ENCODE assay signal across 9 cellular contexts in the genomic region with DNA sequence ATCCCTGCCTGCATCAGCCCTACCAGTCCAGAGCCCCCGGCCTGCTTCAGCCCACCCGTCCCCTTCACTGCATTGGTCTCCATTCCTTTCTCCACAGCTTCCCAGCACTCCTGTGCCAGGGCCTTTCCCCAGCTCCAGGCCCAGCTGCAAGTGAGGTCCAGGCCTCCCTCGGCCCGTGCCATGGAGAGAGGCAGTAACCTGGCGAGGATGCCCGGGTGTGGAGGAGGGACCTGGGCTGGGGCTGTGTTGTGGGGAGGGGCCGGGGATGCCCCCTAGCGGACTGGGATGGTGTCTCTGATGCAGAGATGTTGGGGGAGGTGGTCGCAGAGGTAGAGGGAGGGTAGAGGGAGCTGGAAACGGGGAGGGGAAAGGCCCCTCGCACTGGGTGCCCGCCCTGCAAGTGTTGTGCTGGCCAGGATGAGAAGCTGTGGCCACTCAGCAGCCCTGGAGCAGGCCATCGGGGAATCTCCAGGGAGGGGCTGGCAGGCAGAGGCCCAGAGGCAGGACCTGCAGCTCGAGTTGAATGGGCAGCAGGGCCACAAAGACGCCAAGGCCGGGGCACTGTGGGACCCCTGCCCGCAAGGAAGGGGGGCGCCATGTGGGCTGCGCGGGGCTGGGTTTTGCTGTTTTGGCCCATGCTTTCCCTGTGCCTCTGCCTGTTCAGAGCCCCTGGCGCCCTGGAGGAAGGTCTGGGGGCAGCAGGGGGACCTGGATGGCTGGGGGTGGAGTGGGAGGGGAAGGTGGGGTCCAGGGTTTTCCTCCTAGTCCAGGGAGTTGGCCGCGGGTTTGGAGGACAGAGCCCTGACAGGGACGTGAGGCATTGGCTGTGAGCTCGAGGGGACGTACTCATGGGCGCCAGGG. TPM values are rescaled to one million over a fixed set of nuclear protein-coding genes. Genes with fewer than 3 reads are reported as not detected.
DNase-seq lines count a peak whose midpoint lies in the region; ATAC-seq and TF ChIP-seq lines count a peak whose summit lies in the region.
"Had no signal": no experiment of that assay in that cellular context is flagged by ENCODE, and none has a peak within 500 bp of the region (broad histone marks: within the 10 kb centered on the region; RNA-seq: fewer than 3 reads in every experiment).

No MANE protein-coding gene starts in this region.

- no peak for ATAC-seq in GM18505 (IDR thresholded peaks at IDR 0.05; ENCODE audit: unreplicated experiment)

- H3K27me3 ChIP-seq in H7 (ENCODE audit: control insufficient read depth, insufficient read depth, low read length) = no peaks in the 10 kb centered on the region

- peak; percentile 46 for TF ChIP-seq CTCF in AG09309 (IDR thresholded peaks at IDR 0.05; ENCODE audit: control insufficient read depth, insufficient read depth, low read depth, low read length, missing control alignments)

- H3K4me3 ChIP-seq in AG09309 (ENCODE audit: control insufficient read depth, low read depth, low read length) = no peak overlapping the region
- no peak overlapping the region for H3K4me3 ChIP-seq in H7 (ENCODE audit: insufficient read depth, low read depth, low read length)

- TF ChIP-seq POLR2A in GM18505 (IDR thresholded peaks at IDR 0.05; ENCODE audit: borderline replicate concordance, extremely low read depth, insufficient read depth, insufficient read length) = no peak

- H3K36me3 ChIP-seq in H7 (replicated peaks; ENCODE audit: control insufficient read depth, insufficient read depth, low read length) = no peaks in the 10 kb centered on the region

- no peak for DNase-seq in AG09309 (ENCODE audit: low read depth)
- DNase-seq in H7 = peak; percentile 98
- DNase-seq in SW480 (ENCODE audit: low spot score) = peak; percentile 67
- peak; percentile 71 for DNase-seq in left kidney (ENCODE audit: low read depth, low spot score)
- no peak for DNase-seq in stimulated activated CD4-positive, alpha-beta T cell treated with anti-CD3 and anti-CD28 coated beads, Interleukin-15, amount 100 ng/mL, for 24 hours
- no peak for DNase-seq in foreskin melanocyte
- DNase-seq in NCI-H2081 (lab: John Stamatoyannopoulos, UW) = no peak
- DNase-seq: amniotic stem cell had no signal

RNA-seq across cellular contexts. Expression of gene NKD2, which starts 26.0 kb away (rescaled TPM):
- 4.9 and 5.7 TPM in 2 replicates for total RNA-seq in H7 (2014; rRNA removed; shearing (Covaris generic))

Comparison
In these comparisons a context has a peak if more than half of its experiments do, and no peak if none do; other contexts are left out.
1. DNase-seq: peak in H7 (single experiment), SW480 (single experiment) and left kidney (single experiment); none in AG09309 (single experiment), stimulated activated CD4-positive, alpha-beta T cell treated with anti-CD3 and anti-CD28 coated beads, Interleukin-15, amount 100 ng/mL, for 24 hours (single experiment), foreskin melanocyte (single experiment) and NCI-H2081 (0 of 2).